ENCODE assay signal across 14 cellular contexts in the genomic region with DNA sequence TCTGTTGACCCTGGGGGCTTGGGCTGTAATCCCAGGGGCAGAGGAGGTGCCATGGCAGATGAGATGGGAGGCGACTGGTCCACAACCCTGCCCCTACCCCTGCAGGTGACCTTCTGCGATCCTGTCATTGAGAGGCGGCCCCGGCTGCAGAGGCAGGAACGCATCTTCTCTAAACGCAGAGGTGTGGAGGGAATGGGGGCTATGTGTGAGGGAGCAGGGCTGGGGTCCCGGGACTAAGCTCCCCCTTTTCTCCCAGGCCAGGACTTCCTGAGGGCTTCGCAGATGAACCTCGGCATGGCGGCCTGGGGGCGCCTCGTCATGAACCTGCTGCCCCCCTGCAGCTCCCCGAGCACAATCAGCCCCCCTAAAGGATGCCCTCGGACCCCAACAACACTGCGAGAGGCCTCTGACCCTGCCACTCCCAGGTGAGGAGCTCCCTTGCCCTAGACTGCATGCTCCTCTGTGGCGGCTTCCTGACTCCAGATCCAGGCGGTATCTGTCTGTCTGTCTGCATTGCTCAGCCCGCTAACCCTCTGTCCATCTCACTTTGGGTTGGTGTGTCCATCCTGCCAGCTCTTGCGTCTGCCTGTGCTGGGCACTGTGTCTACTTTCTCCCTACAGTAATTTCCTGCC. TPM values are rescaled to one million over a fixed set of nuclear protein-coding genes. Genes with fewer than 3 reads are reported as not detected.
DNase-seq lines count a peak whose midpoint lies in the region; ATAC-seq, FAIRE-seq and TF ChIP-seq lines count a peak whose summit lies in the region.
"Had no signal": no experiment of that assay in that cellular context is flagged by ENCODE, and none has a peak within 500 bp of the region (broad histone marks: within the 10 kb centered on the region; RNA-seq: fewer than 3 reads in every experiment).

No MANE protein-coding gene starts in this region.

- no peak overlapping the region for H3K4me2 ChIP-seq in HepG2 (ENCODE audit: low read depth, low read length)

- no peak for TF ChIP-seq RAD21 in HepG2 (CRISPR knock-in tag; IDR thresholded peaks at IDR 0.05)

- H3K9ac ChIP-seq in HepG2 (ENCODE audit: insufficient read depth, low read depth, low read length) (no peak overlapping the region), endodermal cell (ENCODE audit: extremely low read depth, low read length, poor library complexity, severe bottlenecking) (no peak overlapping the region)

- H3K36me3 Mint-ChIP-seq in endodermal cell (ENCODE audit: low read depth): peaks cover 28% of the 10 kb centered on the region
- H3K36me3 Mint-ChIP-seq in type B pancreatic cell: no peaks in the 10 kb centered on the region
- H3K36me3 Mint-ChIP-seq: CD4-positive, alpha-beta memory T cell; IgD-negative memory B cell had no signal

- H3K79me2 ChIP-seq in HepG2 (ENCODE audit: insufficient read depth, low read length): no peaks in the 10 kb centered on the region

- no peaks in the 10 kb centered on the region for H3K27me3 ChIP-seq in right lobe of liver
- no peaks in the 10 kb centered on the region for H3K27me3 ChIP-seq in HepG2 (ENCODE audit: control insufficient read depth in 1 of 2, insufficient read depth in 2 of 2, low read length in 2 of 2)
- H3K27me3 ChIP-seq in endodermal cell (ENCODE audit: control insufficient read depth, insufficient read depth, low read length, poor library complexity, severe bottlenecking): no peaks in the 10 kb centered on the region

- CTCF ChIA-PET in HepG2 (lab: Yijun Ruan, JAX; ENCODE audit: low intra/inter-chr PET ratio, low total read pairs): no interaction called here

- H3K4me1 Mint-ChIP-seq in endodermal cell (no peaks in the 10 kb centered on the region), type B pancreatic cell (ENCODE audit: unreplicated experiment) (no peaks in the 10 kb centered on the region)
- H3K4me1 Mint-ChIP-seq: CD4-positive, alpha-beta memory T cell; IgD-negative memory B cell had no signal

- H3K27ac Mint-ChIP-seq in endodermal cell (no peak overlapping the region), type B pancreatic cell (no peak overlapping the region)
- H3K27ac Mint-ChIP-seq: CD4-positive, alpha-beta memory T cell had no signal

- H3K4me3 Mint-ChIP-seq in endodermal cell: no peak overlapping the region
- H3K4me3 Mint-ChIP-seq in type B pancreatic cell: no peak overlapping the region
- H3K4me3 Mint-ChIP-seq: CD4-positive, alpha-beta memory T cell; IgD-negative memory B cell had no signal

- POLR2A ChIA-PET in HepG2 (lab: Yijun Ruan, JAX): no interaction called here

- ATAC-seq in right lobe of liver (no peak), HepG2 (no peak)

- no peaks in the 10 kb centered on the region for H3K9me3 ChIP-seq in right lobe of liver
- no peaks in the 10 kb centered on the region for H3K9me3 ChIP-seq in HepG2 (ENCODE audit: low read length)
- H3K9me3 ChIP-seq in endodermal cell (ENCODE audit: control insufficient read depth, low read length): no peaks in the 10 kb centered on the region

- H4K20me1 ChIP-seq in HepG2 (ENCODE audit: insufficient read depth, low read length): no peaks in the 10 kb centered on the region

- no peak for FAIRE-seq in HepG2 (lab: Jason Lieb, UNC)

- TF ChIP-seq CTCF in right lobe of liver (IDR thresholded peaks at IDR 0.05) (no peak), HepG2 (CRISPR knock-in tag; IDR thresholded peaks at IDR 0.05) (no peak), endodermal cell (conservative IDR thresholded peaks at IDR 0.05) (no peak), type B pancreatic cell (conservative IDR thresholded peaks at IDR 0.05) (no peak)

- H3K27ac ChIP-seq in right lobe of liver (no peak overlapping the region), HepG2 (ENCODE audit: extremely low read length, insufficient read depth, low read length) (no peak overlapping the region), endodermal cell (ENCODE audit: low read depth, low read length) (no peak overlapping the region)

- H3K9me3 Mint-ChIP-seq in endodermal cell (no peaks in the 10 kb centered on the region), type B pancreatic cell (no peaks in the 10 kb centered on the region)
- H3K9me3 Mint-ChIP-seq: CD4-positive, alpha-beta memory T cell; IgD-negative memory B cell had no signal

- TF ChIP-seq POLR2A in right lobe of liver (IDR thresholded peaks at IDR 0.05): no peak
- no peak for TF ChIP-seq POLR2A in HepG2 (IDR thresholded peaks at IDR 0.05; ENCODE audit: insufficient read depth in 1 of 2, low read depth in 2 of 2, low read length in 2 of 2)

- H3K4me3 ChIP-seq in right lobe of liver (no peak overlapping the region), HepG2 (replicated peaks in 1 of 3; ENCODE audit: insufficient read depth in 1 of 3, low read depth in 2 of 3, low read length in 3 of 3) (no peak overlapping the region), endodermal cell (ENCODE audit: low read length) (no peak overlapping the region)

- in situ Hi-C loops in HepG2 (cut with HindIII; ENCODE audit: extremely low pct_ligation_motif_present, low pct_unique_long_range_greater_than_20kb): no loop called here

- DNase-seq in right lobe of liver: peak in 2 of 3 donors; percentile 33 to 41
- no peak for DNase-seq in HepG2 (ENCODE audit: low spot score)
- DNase-seq in endodermal cell: peak; percentile 34
- DNase-seq in posterior vena cava (ENCODE audit: low spot score): peak; percentile 45
- no peak for DNase-seq in type B pancreatic cell (ENCODE audit: extremely low spot score, unreplicated experiment)
- no peak for DNase-seq in NCI-H2227 (lab: John Stamatoyannopoulos, UW; ENCODE audit: unreplicated experiment)
- no peak for DNase-seq in NCI-H1105 (lab: John Stamatoyannopoulos, UW)
- DNase-seq: Calu3; CD4-positive, alpha-beta memory T cell; HCEC 1CT; NCI-H187; NCI-H446; NCI-H69 had no signal

- WGBS in right lobe of liver (ENCODE audit: insufficient coverage, low coverage, low lambda C conversion rate, missing lambda C conversion rate): 100% methylated on average over 1 of the region's 19 CpGs
- WGBS in HepG2 (ENCODE audit: low lambda C conversion rate): 94% methylated on average over 16 of the region's 19 CpGs
- WGBS in endodermal cell (ENCODE audit: insufficient coverage in 1 of 2, insufficient read length in 1 of 2), 2 experiments: 95% methylated on average over 12 to 19 of the region's 19 CpGs

- no TSS peak for BruUV-seq in HepG2 (replicated peaks; lab: Mats Ljungman, UMichigan)

- H2AFZ ChIP-seq in HepG2 (ENCODE audit: low read length): no peak overlapping the region

- H3K4me1 ChIP-seq in right lobe of liver (no peaks in the 10 kb centered on the region), HepG2 (ENCODE audit: insufficient read depth, low read length) (peaks cover 10% of the 10 kb centered on the region), endodermal cell (ENCODE audit: control insufficient read depth, insufficient read depth, low read length) (no peaks in the 10 kb centered on the region)

- intact Hi-C loops in right lobe of liver (cut with DNase I) (no loop called here), HepG2 (cut with micrococcal nuclease; ENCODE audit: unreplicated experiment) (no loop called here), posterior vena cava (cut with DNase I) (no loop called here)

- no peaks in the 10 kb centered on the region for H3K36me3 ChIP-seq in right lobe of liver
- peaks cover 7 to 19% of the 10 kb centered on the region in 2 experiments; a peak in 3 of 5 replicates for H3K36me3 ChIP-seq in HepG2 (replicated peaks in 1 of 2; ENCODE audit: control insufficient read depth in 1 of 2, insufficient read depth in 2 of 2, low read length in 2 of 2)
- H3K36me3 ChIP-seq in endodermal cell (ENCODE audit: control insufficient read depth, insufficient read depth, low read length): peaks cover 16% of the 10 kb centered on the region

- TF ChIP-seq EP300 in HepG2 (IDR thresholded peaks at IDR 0.05; ENCODE audit: low read depth in 2 of 2, low read length in 2 of 2) (no peak), HepG2 (CRISPR knock-in tag; IDR thresholded peaks at IDR 0.05; ENCODE audit: borderline replicate concordance) (no peak)

- no peaks in the 10 kb centered on the region for H3K27me3 Mint-ChIP-seq in endodermal cell (ENCODE audit: insufficient read depth)
- no peaks in the 10 kb centered on the region for H3K27me3 Mint-ChIP-seq in type B pancreatic cell
- H3K27me3 Mint-ChIP-seq: CD4-positive, alpha-beta memory T cell; IgD-negative memory B cell had no signal

RNA-seq across cellular contexts. Expression of a gene that starts 9.9 kb away (rescaled TPM):
- total RNA-seq in right lobe of liver: 10 to 100 TPM; 14.1 to 46.1 (median 22.7) TPM
- total RNA-seq in HepG2 (2016; rRNA removed; fragmentation: Illumina TruSeq; extraction: Trizol): 18.3 and 28.0 TPM in 2 replicates
- total RNA-seq in HepG2 (2016; cell fraction: cytosol; rRNA removed; fragmentation: Illumina TruSeq; extraction: Trizol; ENCODE audit: low read depth): 51.5 and 53.9 TPM in 2 replicates
- 16.7 and 27.4 TPM in 2 replicates for total RNA-seq in HepG2 (2016; cell fraction: insoluble cytoplasmic fraction; rRNA removed; fragmentation: Illumina TruSeq; extraction: Trizol)
- 51.9 and 59.6 TPM in 2 replicates for total RNA-seq in HepG2 (2016; cell fraction: membrane; rRNA removed; fragmentation: Illumina TruSeq; extraction: Trizol)
- 16.4 and 20.2 TPM in 2 replicates for total RNA-seq in HepG2 (2016; cell fraction: nucleus; rRNA removed; fragmentation: Illumina TruSeq; extraction: Trizol)
- polyA plus RNA-seq in HepG2 (2011; rRNA removed): 25.4 and 29.8 TPM in 2 replicates
- 15.9 and 40.6 TPM in 2 replicates for polyA plus RNA-seq in HepG2 (2011; cell fraction: cytosol; rRNA removed)
- 29.4 and 31.6 TPM in 2 replicates for polyA plus RNA-seq in HepG2 (2011; cell fraction: nucleus; rRNA removed)
- 11.6 and 12.2 TPM in 2 replicates for polyA plus RNA-seq in HepG2 (2012)
- polyA plus RNA-seq in HepG2 (2016; cell fraction: cytosol; fragmentation: Illumina TruSeq; extraction: Trizol; ENCODE audit: low read depth): 84.8 and 87.3 TPM in 2 replicates
- polyA plus RNA-seq in HepG2 (2016; cell fraction: insoluble cytoplasmic fraction; fragmentation: Illumina TruSeq; extraction: Trizol; ENCODE audit: low read depth): 22.5 and 29.9 TPM in 2 replicates
- 72.3 and 73.2 TPM in 2 replicates for polyA plus RNA-seq in HepG2 (2016; cell fraction: membrane; fragmentation: Illumina TruSeq; extraction: Trizol; ENCODE audit: low read depth)
- polyA plus RNA-seq in HepG2 (2016; cell fraction: nucleus; fragmentation: Illumina TruSeq; extraction: Trizol; ENCODE audit: insufficient read depth, low read depth): 36.7 and 39.0 TPM in 2 replicates
- 29.6 and 45.3 TPM in 2 replicates for polyA minus RNA-seq in HepG2 (2011; rRNA and poly(A)+ RNA removed; ENCODE audit: low replicate concordance)
- polyA minus RNA-seq in HepG2 (2011; cell fraction: cytosol; rRNA and poly(A)+ RNA removed): 11.2 and 11.3 TPM in 2 replicates
- polyA minus RNA-seq in HepG2 (2011; cell fraction: nucleus; rRNA and poly(A)+ RNA removed): 6.6 and 8.6 TPM in 2 replicates
- 10 to 100 TPM; 50.5 to 59.6 TPM for total RNA-seq in endodermal cell
- polyA plus RNA-seq in endodermal cell (2013, experiment 1 of 2): 27.6 TPM
- 26.7 TPM for polyA plus RNA-seq in endodermal cell (2013, experiment 2 of 2)
- total RNA-seq in posterior vena cava: 1 to 10 TPM; 8.3 to 8.6 TPM
- total RNA-seq in type B pancreatic cell (ENCODE audit: low replicate concordance): 25.6 and 53.5 TPM in 2 replicates

RNA-seq across cellular contexts. Expression of a gene that starts 11.8 kb away (rescaled TPM):
- total RNA-seq in right lobe of liver: 1 to 10 TPM in 5 of 6 experiments, under 1 TPM in 1; 0.81 to 4.9 (median 2.4) TPM
- 8.3 and 13.2 TPM in 2 replicates for total RNA-seq in HepG2 (2016; rRNA removed; fragmentation: Illumina TruSeq; extraction: Trizol)
- 3.5 and 3.9 TPM in 2 replicates for total RNA-seq in HepG2 (2016; cell fraction: cytosol; rRNA removed; fragmentation: Illumina TruSeq; extraction: Trizol; ENCODE audit: low read depth)
- total RNA-seq in HepG2 (2016; cell fraction: insoluble cytoplasmic fraction; rRNA removed; fragmentation: Illumina TruSeq; extraction: Trizol): 7.5 and 13.4 TPM in 2 replicates
- 7.9 and 8.7 TPM in 2 replicates for total RNA-seq in HepG2 (2016; cell fraction: membrane; rRNA removed; fragmentation: Illumina TruSeq; extraction: Trizol)
- total RNA-seq in HepG2 (2016; cell fraction: nucleus; rRNA removed; fragmentation: Illumina TruSeq; extraction: Trizol): 9.4 and 10.2 TPM in 2 replicates
- polyA plus RNA-seq in HepG2 (2011; rRNA removed): 9.2 and 10.5 TPM in 2 replicates
- 7.2 and 10.2 TPM in 2 replicates for polyA plus RNA-seq in HepG2 (2011; cell fraction: cytosol; rRNA removed)
- polyA plus RNA-seq in HepG2 (2011; cell fraction: nucleus; rRNA removed): 27.1 and 49.1 TPM in 2 replicates
- 5.4 and 6.9 TPM in 2 replicates for polyA plus RNA-seq in HepG2 (2012)
- 3.8 and 4.1 TPM in 2 replicates for polyA plus RNA-seq in HepG2 (2016; cell fraction: cytosol; fragmentation: Illumina TruSeq; extraction: Trizol; ENCODE audit: low read depth)
- polyA plus RNA-seq in HepG2 (2016; cell fraction: insoluble cytoplasmic fraction; fragmentation: Illumina TruSeq; extraction: Trizol; ENCODE audit: low read depth): 13.4 and 15.9 TPM in 2 replicates
- 6.4 and 7.7 TPM in 2 replicates for polyA plus RNA-seq in HepG2 (2016; cell fraction: membrane; fragmentation: Illumina TruSeq; extraction: Trizol; ENCODE audit: low read depth)
- 38.0 and 40.4 TPM in 2 replicates for polyA plus RNA-seq in HepG2 (2016; cell fraction: nucleus; fragmentation: Illumina TruSeq; extraction: Trizol; ENCODE audit: insufficient read depth, low read depth)
- polyA minus RNA-seq in HepG2 (2011; rRNA and poly(A)+ RNA removed; ENCODE audit: low replicate concordance): 23.6 and 48.2 TPM in 2 replicates
- 6.9 and 13.8 TPM in 2 replicates for polyA minus RNA-seq in HepG2 (2011; cell fraction: cytosol; rRNA and poly(A)+ RNA removed)
- 4.0 and 6.2 TPM in 2 replicates for polyA minus RNA-seq in HepG2 (2011; cell fraction: nucleus; rRNA and poly(A)+ RNA removed)
- total RNA-seq in endodermal cell: 10 to 100 TPM; 26.0 to 27.2 TPM
- polyA plus RNA-seq in endodermal cell (2013, experiment 1 of 2): 17.5 TPM
- polyA plus RNA-seq in endodermal cell (2013, experiment 2 of 2): 17.8 TPM
- total RNA-seq in posterior vena cava: 10 to 100 TPM in 1 of 2 donors, 1 to 10 TPM in 1; 8.8 to 11.4 TPM
- total RNA-seq in type B pancreatic cell (ENCODE audit: low replicate concordance): 6.9 and 11.7 TPM in 2 replicates

RNA-seq across cellular contexts. Expression of a gene that starts 25.0 kb away (rescaled TPM):
- total RNA-seq in right lobe of liver (100 to 1,000 TPM in 2 of 6 experiments, 10 to 100 TPM in 4; 57.4 to 110 (median 82.6) TPM), HepG2 (2016; rRNA removed; fragmentation: Illumina TruSeq; extraction: Trizol) (611 and 724 TPM in 2 replicates), endodermal cell (100 to 1,000 TPM; 762 to 795 TPM), posterior vena cava (100 to 1,000 TPM; 189 to 240 TPM), type B pancreatic cell (ENCODE audit: low replicate concordance) (450 and 545 TPM in 2 replicates)
- total RNA-seq in HepG2 (2016; cell fraction: cytosol; rRNA removed; fragmentation: Illumina TruSeq; extraction: Trizol; ENCODE audit: low read depth): 134 and 142 TPM in 2 replicates
- total RNA-seq in HepG2 (2016; cell fraction: insoluble cytoplasmic fraction; rRNA removed; fragmentation: Illumina TruSeq; extraction: Trizol): 623 and 704 TPM in 2 replicates
- 360 and 385 TPM in 2 replicates for total RNA-seq in HepG2 (2016; cell fraction: membrane; rRNA removed; fragmentation: Illumina TruSeq; extraction: Trizol)
- 226 and 251 TPM in 2 replicates for total RNA-seq in HepG2 (2016; cell fraction: nucleus; rRNA removed; fragmentation: Illumina TruSeq; extraction: Trizol)
- polyA plus RNA-seq in HepG2 (2011; rRNA removed): 72.8 and 94.2 TPM in 2 replicates
- polyA plus RNA-seq in HepG2 (2011; cell fraction: cytosol; rRNA removed): 44.1 and 56.3 TPM in 2 replicates
- polyA plus RNA-seq in HepG2 (2011; cell fraction: nucleus; rRNA removed): 48.5 and 49.6 TPM in 2 replicates
- polyA plus RNA-seq in HepG2 (2012): 275 and 331 TPM in 2 replicates
- 120 and 147 TPM in 2 replicates for polyA plus RNA-seq in HepG2 (2016; cell fraction: cytosol; fragmentation: Illumina TruSeq; extraction: Trizol; ENCODE audit: low read depth)
- 668 and 723 TPM in 2 replicates for polyA plus RNA-seq in HepG2 (2016; cell fraction: insoluble cytoplasmic fraction; fragmentation: Illumina TruSeq; extraction: Trizol; ENCODE audit: low read depth)
- polyA plus RNA-seq in HepG2 (2016; cell fraction: membrane; fragmentation: Illumina TruSeq; extraction: Trizol; ENCODE audit: low read depth): 247 and 252 TPM in 2 replicates
- 360 TPM in 2 replicates for polyA plus RNA-seq in HepG2 (2016; cell fraction: nucleus; fragmentation: Illumina TruSeq; extraction: Trizol; ENCODE audit: insufficient read depth, low read depth)
- polyA minus RNA-seq in HepG2 (2011; rRNA and poly(A)+ RNA removed; ENCODE audit: low replicate concordance): 44.1 and 254 TPM in 2 replicates
- polyA minus RNA-seq in HepG2 (2011; cell fraction: cytosol; rRNA and poly(A)+ RNA removed): 141 and 156 TPM in 2 replicates
- 82.4 and 87.9 TPM in 2 replicates for polyA minus RNA-seq in HepG2 (2011; cell fraction: nucleus; rRNA and poly(A)+ RNA removed)
- polyA plus RNA-seq in endodermal cell (2013, experiment 1 of 2): 715 TPM
- 707 TPM for polyA plus RNA-seq in endodermal cell (2013, experiment 2 of 2)

RNA-seq across cellular contexts. Expression of a gene that starts 57.4 kb away (rescaled TPM):
- total RNA-seq in right lobe of liver: 10 to 100 TPM; 11.8 to 23.9 (median 18.8) TPM
- total RNA-seq in HepG2 (2016; rRNA removed; fragmentation: Illumina TruSeq; extraction: Trizol): 31.1 and 40.2 TPM in 2 replicates
- total RNA-seq in HepG2 (2016; cell fraction: cytosol; rRNA removed; fragmentation: Illumina TruSeq; extraction: Trizol; ENCODE audit: low read depth): 35.7 and 35.9 TPM in 2 replicates
- 30.0 and 41.4 TPM in 2 replicates for total RNA-seq in HepG2 (2016; cell fraction: insoluble cytoplasmic fraction; rRNA removed; fragmentation: Illumina TruSeq; extraction: Trizol)
- total RNA-seq in HepG2 (2016; cell fraction: membrane; rRNA removed; fragmentation: Illumina TruSeq; extraction: Trizol): 44.4 and 48.2 TPM in 2 replicates
- total RNA-seq in HepG2 (2016; cell fraction: nucleus; rRNA removed; fragmentation: Illumina TruSeq; extraction: Trizol): 29.1 and 30.6 TPM in 2 replicates
- polyA plus RNA-seq in HepG2 (2011; rRNA removed): 12.5 and 13.7 TPM in 2 replicates
- polyA plus RNA-seq in HepG2 (2011; cell fraction: cytosol; rRNA removed): 8.1 and 18.6 TPM in 2 replicates
- 38.0 and 51.4 TPM in 2 replicates for polyA plus RNA-seq in HepG2 (2011; cell fraction: nucleus; rRNA removed)
- polyA plus RNA-seq in HepG2 (2012): 3.2 and 5.6 TPM in 2 replicates
- 38.3 and 39.4 TPM in 2 replicates for polyA plus RNA-seq in HepG2 (2016; cell fraction: cytosol; fragmentation: Illumina TruSeq; extraction: Trizol; ENCODE audit: low read depth)
- polyA plus RNA-seq in HepG2 (2016; cell fraction: insoluble cytoplasmic fraction; fragmentation: Illumina TruSeq; extraction: Trizol; ENCODE audit: low read depth): 29.4 and 33.1 TPM in 2 replicates
- polyA plus RNA-seq in HepG2 (2016; cell fraction: membrane; fragmentation: Illumina TruSeq; extraction: Trizol; ENCODE audit: low read depth): 37.6 and 43.8 TPM in 2 replicates
- polyA plus RNA-seq in HepG2 (2016; cell fraction: nucleus; fragmentation: Illumina TruSeq; extraction: Trizol; ENCODE audit: insufficient read depth, low read depth): 49.9 and 51.2 TPM in 2 replicates
- polyA minus RNA-seq in HepG2 (2011; rRNA and poly(A)+ RNA removed; ENCODE audit: low replicate concordance): 21.4 and 223 TPM in 2 replicates
- 7.2 and 10.8 TPM in 2 replicates for polyA minus RNA-seq in HepG2 (2011; cell fraction: cytosol; rRNA and poly(A)+ RNA removed)
- 9.3 and 12.7 TPM in 2 replicates for polyA minus RNA-seq in HepG2 (2011; cell fraction: nucleus; rRNA and poly(A)+ RNA removed)
- total RNA-seq in endodermal cell: 100 to 1,000 TPM in 1 of 2 donors, 10 to 100 TPM in 1; 87.8 to 119 TPM
- polyA plus RNA-seq in endodermal cell (2013, experiment 1 of 2): 83.9 TPM
- polyA plus RNA-seq in endodermal cell (2013, experiment 2 of 2): 77.9 TPM
- 10 to 100 TPM; 18.1 to 19.4 TPM for total RNA-seq in posterior vena cava
- total RNA-seq in type B pancreatic cell (ENCODE audit: low replicate concordance): 65.0 and 70.6 TPM in 2 replicates

RNA-seq across cellular contexts. Expression of a gene that starts 57.7 kb away (rescaled TPM):
- total RNA-seq in right lobe of liver (10 to 100 TPM; 13.4 to 21.8 (median 16.0) TPM), HepG2 (2016; rRNA removed; fragmentation: Illumina TruSeq; extraction: Trizol) (7.7 and 9.1 TPM in 2 replicates), endodermal cell (10 to 100 TPM; 33.0 to 33.8 TPM), posterior vena cava (10 to 100 TPM; 28.1 to 28.9 TPM), type B pancreatic cell (ENCODE audit: low replicate concordance) (36.8 and 45.7 TPM in 2 replicates)
- 3.8 TPM in 2 replicates for total RNA-seq in HepG2 (2016; cell fraction: cytosol; rRNA removed; fragmentation: Illumina TruSeq; extraction: Trizol; ENCODE audit: low read depth)
- total RNA-seq in HepG2 (2016; cell fraction: insoluble cytoplasmic fraction; rRNA removed; fragmentation: Illumina TruSeq; extraction: Trizol): 7.2 and 8.2 TPM in 2 replicates
- total RNA-seq in HepG2 (2016; cell fraction: membrane; rRNA removed; fragmentation: Illumina TruSeq; extraction: Trizol): 8.5 and 8.7 TPM in 2 replicates
- total RNA-seq in HepG2 (2016; cell fraction: nucleus; rRNA removed; fragmentation: Illumina TruSeq; extraction: Trizol): 5.5 and 5.8 TPM in 2 replicates
- 40.0 and 43.9 TPM in 2 replicates for polyA plus RNA-seq in HepG2 (2011; rRNA removed)
- polyA plus RNA-seq in HepG2 (2011; cell fraction: cytosol; rRNA removed): 20.7 and 30.4 TPM in 2 replicates
- polyA plus RNA-seq in HepG2 (2011; cell fraction: nucleus; rRNA removed): 40.7 and 47.4 TPM in 2 replicates
- 12.9 and 16.4 TPM in 2 replicates for polyA plus RNA-seq in HepG2 (2012)
- 2.2 and 3.0 TPM in 2 replicates for polyA plus RNA-seq in HepG2 (2016; cell fraction: cytosol; fragmentation: Illumina TruSeq; extraction: Trizol; ENCODE audit: low read depth)
- polyA plus RNA-seq in HepG2 (2016; cell fraction: insoluble cytoplasmic fraction; fragmentation: Illumina TruSeq; extraction: Trizol; ENCODE audit: low read depth): 7.0 and 8.8 TPM in 2 replicates
- 5.5 and 6.2 TPM in 2 replicates for polyA plus RNA-seq in HepG2 (2016; cell fraction: membrane; fragmentation: Illumina TruSeq; extraction: Trizol; ENCODE audit: low read depth)
- polyA plus RNA-seq in HepG2 (2016; cell fraction: nucleus; fragmentation: Illumina TruSeq; extraction: Trizol; ENCODE audit: insufficient read depth, low read depth): 7.5 and 8.6 TPM in 2 replicates
- polyA minus RNA-seq in HepG2 (2011; rRNA and poly(A)+ RNA removed; ENCODE audit: low replicate concordance): 73.9 and 109 TPM in 2 replicates
- 18.8 and 24.2 TPM in 2 replicates for polyA minus RNA-seq in HepG2 (2011; cell fraction: cytosol; rRNA and poly(A)+ RNA removed)
- polyA minus RNA-seq in HepG2 (2011; cell fraction: nucleus; rRNA and poly(A)+ RNA removed): 12.8 and 14.9 TPM in 2 replicates
- polyA plus RNA-seq in endodermal cell (2013, experiment 1 of 2): 23.8 TPM
- polyA plus RNA-seq in endodermal cell (2013, experiment 2 of 2): 22.5 TPM

Comparison
In these comparisons a context has a peak if more than half of its experiments do, and no peak if none do; other contexts are left out.
1. DNase-seq: peak in right lobe of liver (2 of 3), endodermal cell (single experiment) and posterior vena cava (single experiment); none in HepG2 (single experiment), type B pancreatic cell (single experiment), NCI-H2227 (single experiment) and NCI-H1105 (single experiment).